Comparison of ENCODE assay signal across 9 cellular contexts in the genomic region with DNA sequence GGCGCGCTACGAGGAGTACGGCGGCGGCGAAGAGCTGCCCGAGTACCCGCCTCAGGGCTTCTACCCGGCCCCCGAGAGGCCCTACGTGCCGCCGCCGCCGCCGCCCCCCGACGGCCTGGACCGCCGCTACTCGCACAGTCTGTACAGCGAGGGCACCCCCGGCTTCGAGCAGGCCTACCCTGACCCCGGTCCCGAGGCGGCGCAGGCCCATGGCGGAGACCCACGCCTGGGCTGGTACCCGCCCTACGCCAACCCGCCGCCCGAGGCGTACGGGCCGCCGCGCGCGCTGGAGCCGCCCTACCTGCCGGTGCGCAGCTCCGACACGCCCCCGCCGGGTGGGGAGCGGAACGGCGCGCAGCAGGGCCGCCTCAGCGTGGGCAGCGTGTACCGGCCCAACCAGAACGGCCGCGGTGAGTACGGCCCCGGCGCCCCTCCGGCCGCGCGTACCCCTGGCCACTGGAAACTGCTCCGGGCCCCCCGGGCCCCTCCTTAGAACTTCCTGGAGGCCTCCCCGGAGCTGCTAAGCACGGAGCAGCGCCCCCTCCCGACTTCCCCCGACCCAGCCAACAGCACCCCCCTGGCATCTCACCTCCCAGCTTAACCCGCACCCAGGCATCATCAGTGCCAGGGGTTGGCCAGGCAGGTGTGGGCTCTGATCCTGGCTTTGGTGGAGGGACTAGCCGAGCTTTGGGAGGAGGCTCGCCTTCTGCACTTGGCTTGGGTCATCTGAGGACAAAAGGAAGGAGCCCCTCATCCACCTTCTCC. TPM values are rescaled to one million over a fixed set of nuclear protein-coding genes. Genes with fewer than 3 reads are reported as not detected.
DNase-seq lines count a peak whose midpoint lies in the region; ATAC-seq, FAIRE-seq and TF ChIP-seq lines count a peak whose summit lies in the region.
"Had no signal": no experiment of that assay in that cellular context is flagged by ENCODE, and none has a peak within 500 bp of the region (broad histone marks: within the 10 kb centered on the region; RNA-seq: fewer than 3 reads in every experiment).

No MANE protein-coding gene starts in this region.

- H3K36me3 ChIP-seq in WERI-Rb-1 (peaks cover 33% of the 10 kb centered on the region), kidney epithelial cell (ENCODE audit: control insufficient read depth, insufficient read depth, low read length) (no peaks in the 10 kb centered on the region)

- ATAC-seq in HG02981 (IDR thresholded peaks at IDR 0.05; ENCODE audit: unreplicated experiment) (no peak), HG02588 (IDR thresholded peaks at IDR 0.05; ENCODE audit: unreplicated experiment) (no peak)

- H3K27me3 ChIP-seq in WERI-Rb-1 (ENCODE audit: insufficient read depth, low read depth, severe bottlenecking) (no peaks in the 10 kb centered on the region), kidney epithelial cell (ENCODE audit: control insufficient read depth, insufficient read depth, low read length) (no peaks in the 10 kb centered on the region)

- DNase-seq in D721Med (ENCODE audit: insufficient read length, low spot score) (peak; percentile 82), WERI-Rb-1 (peak; percentile 73), T47D (ENCODE audit: low read depth in 1 of 2, low spot score in 1 of 2) (peak; percentile 81 to 83), kidney epithelial cell (ENCODE audit: low read depth) (no peak)
- DNase-seq in Jurkat, Clone E6-1 (ENCODE audit: low read depth, low spot score), result peak; percentile 64
- DNase-seq in stimulated activated CD4-positive, alpha-beta T cell treated with anti-CD3 and anti-CD28 coated beads, Interleukin-2, amount 100 ng/mL, for 24 hours, result peak; percentile 79 to 81

- H3K27ac ChIP-seq in WERI-Rb-1, result peak overlapping the region; percentile 90

- in situ Hi-C loops in T47D (cut with HindIII; ENCODE audit: low pct_unique_long_range_greater_than_20kb, low sequenced_read_pairs), result no loop called here

- TF ChIP-seq CTCF in D721Med (IDR thresholded peaks at IDR 0.05; ENCODE audit: insufficient read depth, missing control alignments), result peak; percentile 18
- peak; percentile 59 for TF ChIP-seq CTCF in WERI-Rb-1 (IDR thresholded peaks at IDR 0.05; ENCODE audit: low read depth, low read length)
- TF ChIP-seq CTCF in kidney epithelial cell (IDR thresholded peaks at IDR 0.05; ENCODE audit: insufficient read depth, low read length, poor library complexity, severe bottlenecking), result peak; percentile 81

- H3K4me3 ChIP-seq in Jurkat, Clone E6-1 (ENCODE audit: low read length), result peak overlapping the region; percentile 55
- peak overlapping the region; percentile 89 for H3K4me3 ChIP-seq in WERI-Rb-1 (ENCODE audit: low read depth, low read length)
- peak overlapping the region; percentile 61 for H3K4me3 ChIP-seq in kidney epithelial cell (ENCODE audit: low read depth, low read length)

- no peaks in the 10 kb centered on the region for H3K9me3 ChIP-seq in WERI-Rb-1 (ENCODE audit: severe bottlenecking)

- no peak for FAIRE-seq in D721Med (lab: Jason Lieb, UNC)

RNA-seq across cellular contexts. Expression of a gene that starts 1.4 kb away (rescaled TPM):
- 7.1 TPM for polyA plus RNA-seq in Jurkat, Clone E6-1 (2012; ENCODE audit: insufficient read depth, insufficient read length)
- total RNA-seq in kidney epithelial cell, result 67.2 and 81.3 TPM in 2 replicates

RNA-seq across cellular contexts. Expression of a gene that starts 54.3 kb away (rescaled TPM):
- not detected for polyA plus RNA-seq in Jurkat, Clone E6-1 (2012; ENCODE audit: insufficient read depth, insufficient read length)
- not detected in 2 replicates for total RNA-seq in kidney epithelial cell
- total RNA-seq: T-helper 1 cell treated with Interleukin-12 subunit alpha and Interleukin-12 subunit beta and Interleukin-4 antibody, amounts not matched to agents 30 ng/mL and 1 ng/mL, for 36 hours had no signal

Comparison
In these comparisons a context has a peak if more than half of its experiments do, and no peak if none do; other contexts are left out.
1. CTCF ChIP-seq: peak in every context shown above with its lines; median percentile 81 in kidney epithelial cell; 59 in WERI-Rb-1; 18 in D721Med.